Comparison of ENCODE assay signal across 14 cellular contexts in genomic region chrX:72268601-72269365, GRCh38. TPM values are rescaled to one million over a fixed set of nuclear protein-coding genes. Genes with fewer than 3 reads are reported as not detected.
DNase-seq lines count a peak whose midpoint lies in the region; ATAC-seq, FAIRE-seq and TF ChIP-seq lines count a peak whose summit lies in the region.
"Had no signal": no experiment of that assay in that cellular context is flagged by ENCODE, and none has a peak within 500 bp of the region (broad histone marks: within the 10 kb centered on the region; RNA-seq: fewer than 3 reads in every experiment).

No MANE protein-coding gene starts in this region.

- POLR2A ChIA-PET in RWPE1 (lab: Yijun Ruan, JAX; ENCODE audit: low non-redundant PET): no interaction called here

- DNase-seq in RWPE1 (ENCODE audit: low spot score): no peak
- DNase-seq in choroid plexus epithelial cell (ENCODE audit: low read depth): peak; percentile 93
- DNase-seq in pancreas: no peak
- no peak for DNase-seq in GM12892 (ENCODE audit: insufficient read length)
- DNase-seq in Karpas-422: no peak
- DNase-seq in HUDEP-2 (lab: John Stamatoyannopoulos, UW; ENCODE audit: unreplicated experiment in 76 of 76): no peak
- DNase-seq in stimulated activated CD4-positive, alpha-beta T cell treated with anti-CD3 and anti-CD28 coated beads, Interleukin-1b, Interleukin-23, amount 100 ng/mL, for 48 hours: no peak
- DNase-seq: dermis blood vessel endothelial cell, DMS79 treated with DMSO at 0.1 percent for 48 hours, left ventricle myocardium inferior, NCI-H345, ovary, RPMI8226 had no signal

- no peak overlapping the region for H3K4me3 ChIP-seq in choroid plexus epithelial cell (ENCODE audit: low read depth, low read length)
- H3K4me3 ChIP-seq in pancreas: no peak overlapping the region
- H3K4me3 ChIP-seq in Karpas-422 (ENCODE audit: low read length): no peak overlapping the region
- H3K4me3 ChIP-seq: left ventricle myocardium inferior, ovary had no signal

- CTCF ChIA-PET in RWPE1 (lab: Yijun Ruan, JAX): no interaction called here

- H3K4me2 ChIP-seq in Karpas-422 (ENCODE audit: low read depth, low read length, poor library complexity, severe bottlenecking): no peak overlapping the region

- FAIRE-seq in G401.6 (lab: Jason Lieb, UNC) (peak; percentile 95), pancreas (lab: Jason Lieb, UNC) (peak; percentile 29), GM12892 (lab: Jason Lieb, UNC) (no peak)

- no peak overlapping the region for H3K9ac ChIP-seq in Karpas-422 (ENCODE audit: low read length)

- H2AFZ ChIP-seq in Karpas-422 (ENCODE audit: low read length): no peak overlapping the region

- peaks cover 0 to under 1% (median 0%) of the 10 kb centered on the region in 3 donors for H3K4me1 ChIP-seq in pancreas
- no peaks in the 10 kb centered on the region for H3K4me1 ChIP-seq in Karpas-422 (ENCODE audit: low read length)
- H3K4me1 ChIP-seq: left ventricle myocardium inferior had no signal

- no peak for TF ChIP-seq CTCF in RWPE1 (conservative IDR thresholded peaks at IDR 0.05; ENCODE audit: low read depth)
- peak; percentile 9 for TF ChIP-seq CTCF in choroid plexus epithelial cell (conservative IDR thresholded peaks at IDR 0.05; ENCODE audit: low read depth, low read length)
- no peak for TF ChIP-seq CTCF in pancreas (IDR thresholded peaks at IDR 0.05)

- intact Hi-C loops in pancreas (cut with DNase I): no loop called here

- no peak for ATAC-seq in pancreas

- no peaks in the 10 kb centered on the region for H3K27me3 ChIP-seq in pancreas
- no peaks in the 10 kb centered on the region for H3K27me3 ChIP-seq in Karpas-422 (ENCODE audit: low read length)
- H3K27me3 ChIP-seq: ovary had no signal

- H4K20me1 ChIP-seq in Karpas-422 (ENCODE audit: insufficient read depth, low read depth, low read length): peaks cover 16% of the 10 kb centered on the region

- peak overlapping the region; percentile 58; the same call in 1 of the 2 replicates for H3K27ac ChIP-seq in RWPE1
- no peak overlapping the region for H3K27ac ChIP-seq in pancreas
- H3K27ac ChIP-seq in Karpas-422 (ENCODE audit: low read length): no peak overlapping the region
- H3K27ac ChIP-seq: left ventricle myocardium inferior, ovary had no signal

- WGBS in pancreas, 2 donors: 93 to 95% methylated on average over 2 of the region's 2 CpGs

- TF ChIP-seq POLR2A in GM12892 (IDR thresholded peaks at IDR 0.05; ENCODE audit: low read depth, low read length): no peak

- H3K9me3 ChIP-seq in pancreas (no peaks in the 10 kb centered on the region), Karpas-422 (ENCODE audit: low read length) (no peaks in the 10 kb centered on the region)
- H3K9me3 ChIP-seq: left ventricle myocardium inferior, ovary had no signal

- no peaks in the 10 kb centered on the region for H3K79me2 ChIP-seq in Karpas-422 (ENCODE audit: low read length)

- H3K9me2 ChIP-seq in Karpas-422 (replicated peaks; ENCODE audit: insufficient read depth, low read length): no peaks in the 10 kb centered on the region

- H3K36me3 ChIP-seq in pancreas: peaks cover 4 to 63% (median 33%) of the 10 kb centered on the region in 3 donors
- peaks cover 44% of the 10 kb centered on the region for H3K36me3 ChIP-seq in Karpas-422 (ENCODE audit: insufficient read depth, low read length)
- H3K36me3 ChIP-seq: ovary had no signal

RNA-seq across cellular contexts. Expression of gene RPS4X, which starts 8.3 kb away (rescaled TPM):
- total RNA-seq in pancreas: 1,000 to 10,000 TPM in 3 of 6 donors, 100 to 1,000 TPM in 3; 559 to 1,221 (median 1,037) TPM
- polyA plus RNA-seq in pancreas: 100 to 1,000 TPM; 592 to 955 TPM
- 3,097 TPM for polyA plus RNA-seq in GM12892 (2012; ENCODE audit: missing spikeins)
- 1,619 and 1,990 TPM in 2 replicates for total RNA-seq in Karpas-422 (2014; rRNA removed; shearing (Covaris generic); ENCODE audit: low replicate concordance)

RNA-seq across cellular contexts. Expression of gene ERCC6L, which starts 30.0 kb away (rescaled TPM):
- total RNA-seq in pancreas: under 1 TPM in 4 of 6 donors, not detected in 2; 0.06 to 0.13 (median 0.11) TPM
- under 1 TPM in 1 of 2 donors, not detected in 1; 0.04 TPM for polyA plus RNA-seq in pancreas
- polyA plus RNA-seq in GM12892 (2012; ENCODE audit: missing spikeins): 5.7 TPM
- total RNA-seq in Karpas-422 (2014; rRNA removed; shearing (Covaris generic); ENCODE audit: low replicate concordance): 3.0 and 5.9 TPM in 2 replicates
- total RNA-seq: left ventricle myocardium inferior had no signal

RNA-seq across cellular contexts. Expression of gene CITED1, which starts 36.9 kb away (rescaled TPM):
- total RNA-seq in pancreas: 1 to 10 TPM in 2 of 6 donors, under 1 TPM in 2, not detected in 2; 0.82 to 1.5 (median 1.1) TPM
- polyA plus RNA-seq in pancreas: 1 to 10 TPM in 1 of 2 donors, under 1 TPM in 1; 0.49 to 1.4 TPM
- polyA plus RNA-seq in GM12892 (2012; ENCODE audit: missing spikeins): not detected
- 0.26 TPM in 1 of 2 replicates, not detected in the other for total RNA-seq in Karpas-422 (2014; rRNA removed; shearing (Covaris generic); ENCODE audit: low replicate concordance)
- total RNA-seq: dermis blood vessel endothelial cell, left ventricle myocardium inferior had no signal
